Comparison of ENCODE assay signal across 8 cellular contexts in the genomic region with DNA sequence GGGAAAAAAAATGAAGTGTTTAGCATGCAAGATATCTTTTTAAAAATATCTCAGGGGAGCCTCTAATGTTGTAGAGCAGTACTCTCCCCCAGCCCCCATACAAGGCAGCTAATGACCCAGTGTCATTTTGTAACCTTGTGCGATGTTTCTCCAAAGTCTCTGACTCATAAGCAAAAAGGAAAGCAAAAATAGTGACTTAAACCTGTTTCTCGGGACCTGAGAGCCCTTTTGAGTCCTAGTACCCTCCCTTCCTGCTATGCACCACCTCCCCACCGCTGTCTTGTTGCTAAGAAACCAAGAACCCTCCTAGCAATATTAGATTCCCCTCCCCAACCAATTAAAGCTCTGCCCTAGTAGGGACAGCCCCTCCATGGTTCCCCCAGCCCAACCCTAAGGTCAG. TPM values are rescaled to one million over a fixed set of nuclear protein-coding genes. Genes with fewer than 3 reads are reported as not detected.
A peak's percentile ranks its signal among the peaks of the same experiment; 100 is the strongest.
DNase-seq lines count a peak whose midpoint lies in the region; ATAC-seq and TF ChIP-seq lines count a peak whose summit lies in the region.

No MANE protein-coding gene starts in this region.

- H3K27ac ChIP-seq in esophagus muscularis mucosa (replicated peaks in 1 of 4), result no peak overlapping the region

- H3K4me1 Mint-ChIP-seq in HFFc6 (ENCODE audit: low read depth), result peaks cover 36% of the 10 kb centered on the region

- H3K27me3 Mint-ChIP-seq in HFFc6 (ENCODE audit: insufficient read depth), result peaks cover 5% of the 10 kb centered on the region

- no peaks in the 10 kb centered on the region for H3K9me3 Mint-ChIP-seq in HFFc6

- H3K4me1 ChIP-seq in esophagus muscularis mucosa, result peaks cover 29 to 35% (median 31%) of the 10 kb centered on the region in 4 donors

- intact Hi-C loops in esophagus muscularis mucosa (cut with DNase I), result no loop called here
- intact Hi-C loops in posterior cingulate gyrus (cut with DNase I), result no loop called here

- DNase-seq in HFFc6 (peak; percentile 6), T follicular helper cell (ENCODE audit: low read depth) (peak; percentile 20), hepatic stellate cell (ENCODE audit: low spot score) (peak; percentile 53), esophagus muscularis mucosa (ENCODE audit: extremely low spot score) (no peak), SKM-1 treated with dmso at 0.1 percent for 144 hours (lab: John Stamatoyannopoulos, UW; ENCODE audit: unreplicated experiment) (no peak), NCI-H1048 (lab: John Stamatoyannopoulos, UW) (no peak), posterior cingulate gyrus (no peak)

- no peaks in the 10 kb centered on the region for H3K9me3 ChIP-seq in esophagus muscularis mucosa

- WGBS in esophagus muscularis mucosa, result 61% methylated on average over 3 of the region's 3 CpGs

- 0 out of 2 replicates have a peak, but pooled peaks cover 4% of the 10 kb centered on the region for H3K36me3 Mint-ChIP-seq in HFFc6 (ENCODE audit: low read depth)

- no peaks in the 10 kb centered on the region for H3K36me3 ChIP-seq in esophagus muscularis mucosa

- no peak overlapping the region for H3K4me3 ChIP-seq in esophagus muscularis mucosa

- H3K27me3 ChIP-seq in esophagus muscularis mucosa, result no peaks in the 10 kb centered on the region

- no peak for TF ChIP-seq EP300 in esophagus muscularis mucosa (IDR thresholded peaks at IDR 0.05)

- no peak overlapping the region; the same call in 1 of the 2 replicates for H3K4me3 Mint-ChIP-seq in HFFc6

- peak; percentile 84 for ATAC-seq in GM18511 (IDR thresholded peaks at IDR 0.05; ENCODE audit: unreplicated experiment)

- no peak for TF ChIP-seq POLR2A in esophagus muscularis mucosa (IDR thresholded peaks at IDR 0.05; ENCODE audit: low read depth)

- no peak for TF ChIP-seq CTCF in HFFc6 (IDR thresholded peaks at IDR 0.05)
- TF ChIP-seq CTCF in esophagus muscularis mucosa (IDR thresholded peaks at IDR 0.05), result no peak

- no peak overlapping the region for H3K27ac Mint-ChIP-seq in HFFc6

RNA-seq across cellular contexts. Expression of gene MYCBPAP, which starts 2.8 kb away (rescaled TPM):
- total RNA-seq in HFFc6 (2021; fragmentation: NEBNext Ultra II Directional; extraction: Animal tissue kit (Norgen Biotek cat#: 25700)), result under 1 TPM; 0.12 to 0.76 (median 0.28) TPM
- total RNA-seq in esophagus muscularis mucosa, result 1 to 10 TPM in 2 of 4 donors, under 1 TPM in 1, not detected in 1; 0.33 to 1.6 (median 1.2) TPM

RNA-seq across cellular contexts. Expression of gene EPN3, which starts 21.5 kb away (rescaled TPM):
- total RNA-seq in HFFc6 (2021; fragmentation: NEBNext Ultra II Directional; extraction: Animal tissue kit (Norgen Biotek cat#: 25700)), result under 1 TPM in 1 of 6 experiments, not detected in 5; 0.05 TPM
- total RNA-seq in esophagus muscularis mucosa, result not detected

RNA-seq across cellular contexts. Expression of gene RSAD1, which starts 32.4 kb away (rescaled TPM):
- 10 to 100 TPM; 14.9 to 20.4 (median 17.5) TPM for total RNA-seq in HFFc6 (2021; fragmentation: NEBNext Ultra II Directional; extraction: Animal tissue kit (Norgen Biotek cat#: 25700))
- total RNA-seq in esophagus muscularis mucosa, result 10 to 100 TPM; 12.9 to 24.6 (median 16.1) TPM

RNA-seq across cellular contexts. Expression of gene SPATA20, which starts 35.9 kb away (rescaled TPM):
- 10 to 100 TPM; 53.4 to 71.2 (median 62.6) TPM for total RNA-seq in HFFc6 (2021; fragmentation: NEBNext Ultra II Directional; extraction: Animal tissue kit (Norgen Biotek cat#: 25700))
- 10 to 100 TPM; 44.1 to 64.4 (median 54.6) TPM for total RNA-seq in esophagus muscularis mucosa

RNA-seq across cellular contexts. Expression of gene CHAD, which starts 42.4 kb away (rescaled TPM):
- not detected for total RNA-seq in HFFc6 (2021; fragmentation: NEBNext Ultra II Directional; extraction: Animal tissue kit (Norgen Biotek cat#: 25700))
- total RNA-seq in esophagus muscularis mucosa, result not detected

Comparison
In these comparisons a context has a peak if more than half of its experiments do, and no peak if none do; other contexts are left out.
1. DNase-seq: peak in HFFc6 (single experiment), T follicular helper cell (single experiment) and hepatic stellate cell (single experiment); none in esophagus muscularis mucosa (single experiment), SKM-1 treated with dmso at 0.1 percent for 144 hours (single experiment), NCI-H1048 (single experiment) and posterior cingulate gyrus (0 of 10).